ENCODE assay signal across 1 cellular context in the genomic region with DNA sequence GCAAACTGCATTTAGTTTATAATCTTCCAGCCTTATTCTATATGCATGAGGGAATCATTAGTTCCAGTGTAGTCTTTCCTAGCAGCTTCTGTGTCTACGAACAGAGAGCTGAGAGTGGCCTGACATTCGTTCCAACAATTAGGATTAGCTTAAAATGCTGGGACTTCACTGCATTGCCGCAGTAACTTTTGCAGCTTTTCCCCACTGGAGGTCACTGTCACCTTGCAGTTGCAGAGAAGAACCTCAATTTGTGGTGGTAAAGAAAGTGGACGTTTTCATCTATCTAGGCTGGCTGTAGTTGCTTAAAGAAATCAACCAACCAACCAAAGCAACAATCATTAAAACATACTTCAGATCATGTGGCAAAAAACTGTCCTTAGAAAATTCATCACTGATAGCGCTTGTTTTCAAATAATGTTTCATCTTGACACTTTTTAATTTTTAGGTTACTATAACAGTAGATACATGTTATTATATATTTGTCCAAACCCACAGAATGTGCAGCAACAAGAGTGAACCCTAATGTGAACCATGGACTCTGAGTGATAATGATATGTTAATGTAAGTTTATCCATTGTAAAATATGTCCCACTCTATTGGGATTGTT.
TF ChIP-seq lines count a peak whose summit lies in the region.

No MANE protein-coding gene starts in this region.

TF ChIP-seq in WTC11, 78 proteins besides CTCF, POLR2A, EP300 and RAD21 (continued from another document):
- TF ChIP-seq, protein P1, sequence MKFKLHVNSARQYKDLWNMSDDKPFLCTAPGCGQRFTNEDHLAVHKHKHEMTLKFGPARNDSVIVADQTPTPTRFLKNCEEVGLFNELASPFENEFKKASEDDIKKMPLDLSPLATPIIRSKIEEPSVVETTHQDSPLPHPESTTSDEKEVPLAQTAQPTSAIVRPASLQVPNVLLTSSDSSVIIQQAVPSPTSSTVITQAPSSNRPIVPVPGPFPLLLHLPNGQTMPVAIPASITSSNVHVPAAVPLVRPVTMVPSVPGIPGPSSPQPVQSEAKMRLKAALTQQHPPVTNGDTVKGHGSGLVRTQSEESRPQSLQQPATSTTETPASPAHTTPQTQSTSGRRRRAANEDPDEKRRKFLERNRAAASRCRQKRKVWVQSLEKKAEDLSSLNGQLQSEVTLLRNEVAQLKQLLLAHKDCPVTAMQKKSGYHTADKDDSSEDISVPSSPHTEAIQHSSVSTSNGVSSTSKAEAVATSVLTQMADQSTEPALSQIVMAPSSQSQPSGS (CRISPR knock-in tag; IDR thresholded peaks at IDR 0.05; ENCODE audit: borderline replicate concordance, low read depth): no peak
- no peak for TF ChIP-seq ZNF425 (CRISPR knock-in tag; conservative IDR thresholded peaks at IDR 0.05)
- no peak for TF ChIP-seq TCF7 (CRISPR knock-in tag; IDR thresholded peaks at IDR 0.05; ENCODE audit: low read depth)
- no peak for TF ChIP-seq USF2 (CRISPR knock-in tag; IDR thresholded peaks at IDR 0.05)
- no peak for TF ChIP-seq ZNF121 (CRISPR knock-in tag; IDR thresholded peaks at IDR 0.05)
- TF ChIP-seq EMX1 (CRISPR knock-in tag; IDR thresholded peaks at IDR 0.05): no peak
- TF ChIP-seq, protein P2, sequence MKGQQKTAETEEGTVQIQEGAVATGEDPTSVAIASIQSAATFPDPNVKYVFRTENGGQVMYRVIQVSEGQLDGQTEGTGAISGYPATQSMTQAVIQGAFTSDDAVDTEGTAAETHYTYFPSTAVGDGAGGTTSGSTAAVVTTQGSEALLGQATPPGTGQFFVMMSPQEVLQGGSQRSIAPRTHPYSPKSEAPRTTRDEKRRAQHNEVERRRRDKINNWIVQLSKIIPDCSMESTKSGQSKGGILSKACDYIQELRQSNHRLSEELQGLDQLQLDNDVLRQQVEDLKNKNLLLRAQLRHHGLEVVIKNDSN (CRISPR knock-in tag; IDR thresholded peaks at IDR 0.05): no peak
